Comparison of ENCODE assay signal across 7 cellular contexts in the genomic region with DNA sequence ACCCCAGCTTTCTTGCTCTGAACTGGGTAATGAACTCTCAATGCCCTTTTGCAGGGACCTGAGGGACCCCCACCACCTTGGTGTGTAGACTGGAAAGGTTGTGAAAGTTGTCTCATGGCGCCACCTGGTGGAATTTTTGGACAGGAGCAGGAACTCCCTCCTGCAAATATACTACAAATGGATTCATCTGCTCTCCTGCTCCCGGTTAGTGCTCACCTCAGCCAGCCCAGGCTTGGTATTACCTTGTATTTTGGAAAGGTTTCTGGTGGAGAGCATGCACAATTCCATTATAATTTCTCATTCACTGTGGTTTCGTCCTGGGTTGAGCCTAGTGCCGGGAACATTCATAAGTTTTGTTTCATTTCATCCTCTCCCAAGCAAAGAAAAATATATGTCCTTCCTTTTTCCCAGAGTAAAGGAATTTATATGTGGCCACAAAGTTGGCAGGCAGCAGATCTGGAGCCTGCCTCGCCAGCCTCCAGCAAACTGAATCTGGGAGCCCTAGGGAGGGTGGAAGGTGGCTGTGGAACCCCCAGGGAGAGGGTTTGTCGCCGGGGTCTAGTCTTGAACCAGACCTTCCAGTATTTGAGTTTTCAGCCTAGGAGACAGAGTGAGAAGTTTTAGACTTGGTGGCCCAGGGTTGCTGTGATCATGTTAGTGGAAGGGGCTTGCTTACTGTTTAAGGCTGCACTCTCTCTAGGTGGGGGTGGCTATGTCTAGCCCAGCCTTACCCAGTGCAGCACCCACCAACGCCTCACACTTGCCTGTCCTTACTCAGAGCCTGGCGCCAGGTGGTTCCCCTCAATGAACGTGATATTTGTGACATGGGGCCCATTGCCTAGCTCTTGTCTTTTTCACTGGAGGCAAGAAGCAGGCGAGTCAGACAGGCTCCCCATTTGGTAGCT.
DNase-seq lines count a peak whose midpoint lies in the region; ATAC-seq and TF ChIP-seq lines count a peak whose summit lies in the region.

No MANE protein-coding gene starts in this region.

- H3K27ac Mint-ChIP-seq in central memory CD8-positive, alpha-beta T cell (ENCODE audit: low read depth) = no peak overlapping the region

- no peaks in the 10 kb centered on the region for H3K9me3 Mint-ChIP-seq in central memory CD8-positive, alpha-beta T cell

- H3K27me3 Mint-ChIP-seq in central memory CD8-positive, alpha-beta T cell = peaks cover 17% of the 10 kb centered on the region

- DNase-seq in GM12864 (ENCODE audit: low read depth) = peak; percentile 39
- peak; percentile 45 for DNase-seq in NCI-H1092 (lab: John Stamatoyannopoulos, UW)
- peak; percentile 47 to 56 for DNase-seq in central memory CD8-positive, alpha-beta T cell (ENCODE audit: low spot score in 2 of 2)
- peak; percentile 14 for DNase-seq in kidney glomerular epithelial cell (lab: John Stamatoyannopoulos, UW)
- peak; percentile 58 for DNase-seq in stimulated activated CD4-positive, alpha-beta T cell treated with anti-CD3 and anti-CD28 coated beads, Interleukin-1b, Interleukin-23, amount 100 ng/mL, for 48 hours

- no peak overlapping the region for H3K4me3 ChIP-seq in GM12864 (ENCODE audit: low read depth, low read length)

- no peaks in the 10 kb centered on the region for H3K36me3 Mint-ChIP-seq in central memory CD8-positive, alpha-beta T cell (ENCODE audit: insufficient read depth)

- H3K4me1 Mint-ChIP-seq in central memory CD8-positive, alpha-beta T cell = no peaks in the 10 kb centered on the region

- peak; percentile 76 for TF ChIP-seq CTCF in GM12864 (IDR thresholded peaks at IDR 0.05; ENCODE audit: low read depth, low read length, missing control alignments)

- H3K4me3 Mint-ChIP-seq in central memory CD8-positive, alpha-beta T cell = no peak overlapping the region

- ATAC-seq in activated CD4-positive, CD25-positive, alpha-beta regulatory T cell treated with anti-CD3 and anti-CD28 coated beads, Interleukin-2, amount 50 U/mL, for 24 hours = peak; percentile 53 to 61
- ATAC-seq in central memory CD8-positive, alpha-beta T cell (replicated peaks; ENCODE audit: extremely low read depth, poor library complexity, severe bottlenecking) = peak; percentile 28
- ATAC-seq in GM21619 (IDR thresholded peaks at IDR 0.05; ENCODE audit: unreplicated experiment) = no peak
